16 cellular contexts compared by ENCODE assay signal in the genomic region with DNA sequence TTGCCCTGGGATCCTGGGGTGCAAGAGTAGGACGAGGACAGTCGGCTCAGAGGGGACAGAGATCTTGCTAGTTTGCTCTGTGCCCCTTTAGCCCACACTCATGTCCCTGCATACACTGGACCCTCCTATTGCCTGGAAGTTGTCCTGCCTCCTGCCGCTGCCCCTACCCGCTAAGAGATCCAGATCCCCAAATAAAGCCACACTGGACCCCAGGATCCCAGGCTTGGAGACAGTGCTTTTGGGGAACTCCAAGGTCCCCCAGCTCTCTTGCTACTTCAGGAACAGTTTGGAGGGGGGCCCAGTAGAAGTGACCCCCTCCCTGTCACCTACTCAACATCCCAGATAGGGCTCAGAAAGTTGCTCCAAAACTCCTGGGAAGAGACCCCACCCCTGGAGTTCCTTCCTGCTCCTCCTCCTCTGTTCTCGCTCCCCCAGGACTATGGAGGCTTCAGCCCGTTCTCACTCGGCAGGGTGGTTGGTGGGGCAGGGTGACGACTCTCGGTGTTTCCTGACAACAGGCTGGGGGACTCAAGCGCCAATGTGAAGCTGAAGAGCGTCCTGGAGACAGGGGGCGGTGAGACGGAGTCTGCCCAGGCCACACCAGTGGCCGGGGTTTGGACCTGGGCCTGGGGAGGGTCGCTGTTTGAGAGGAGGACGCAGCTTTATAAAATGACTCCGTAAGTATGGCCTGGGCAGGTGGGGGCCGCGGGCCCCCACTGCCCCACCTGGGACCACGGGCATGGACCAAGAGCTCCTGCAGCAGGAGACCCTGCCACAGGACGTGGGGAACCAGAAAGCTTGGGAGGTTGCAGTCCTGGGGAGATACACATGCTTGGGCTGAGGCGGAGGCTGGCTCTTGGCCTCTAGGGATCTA. TPM values are rescaled to one million over a fixed set of nuclear protein-coding genes. Genes with fewer than 3 reads are reported as not detected.
DNase-seq lines count a peak whose midpoint lies in the region; ATAC-seq, FAIRE-seq and TF ChIP-seq lines count a peak whose summit lies in the region.
"Had no signal": no experiment of that assay in that cellular context is flagged by ENCODE, and none has a peak within 500 bp of the region (broad histone marks: within the 10 kb centered on the region; RNA-seq: fewer than 3 reads in every experiment).

No MANE protein-coding gene starts in this region.

- 64% methylated on average over 10 of the region's 22 CpGs for WGBS in HepG2 (ENCODE audit: low lambda C conversion rate)

- no TSS peak for BruUV-seq in HepG2 (replicated peaks; lab: Mats Ljungman, UMichigan)

- DNase-seq in HepG2 (ENCODE audit: low spot score) (no peak), osteocyte (ENCODE audit: extremely low spot score, unreplicated experiment) (peak; percentile 65), colonic mucosa (no peak), SHP77 treated with DMSO at 0.1 percent for 48 hours (lab: John Stamatoyannopoulos, UW) (no peak), KG1 (lab: John Stamatoyannopoulos, UW) (no peak)
- DNase-seq in stimulated activated CD4-positive, alpha-beta T cell treated with anti-CD3 and anti-CD28 coated beads, Interleukin-2, amount 100 ng/mL, for 48 hours, result no peak
- DNase-seq: AML-193, Calu3, NCI-H1105, NCI-H1694 treated with DMSO at 0.1 percent for 48 hours had no signal

- H3K36me3 ChIP-seq in BLaER1, result no peaks in the 10 kb centered on the region
- H3K36me3 ChIP-seq in HepG2 (replicated peaks in 1 of 2; ENCODE audit: control insufficient read depth in 1 of 2, insufficient read depth in 2 of 2, low read length in 2 of 2), result no peaks in the 10 kb centered on the region
- no peaks in the 10 kb centered on the region for H3K36me3 ChIP-seq in colonic mucosa

- POLR2A ChIA-PET in HepG2 (lab: Yijun Ruan, JAX), result no interaction called here

- no peak for TF ChIP-seq EP300 in HepG2 (IDR thresholded peaks at IDR 0.05; ENCODE audit: low read depth in 2 of 2, low read length in 2 of 2)
- no peak for TF ChIP-seq EP300 in HepG2 (CRISPR knock-in tag; IDR thresholded peaks at IDR 0.05; ENCODE audit: borderline replicate concordance)

- peaks cover 17% of the 10 kb centered on the region for H3K4me1 ChIP-seq in BLaER1
- H3K4me1 ChIP-seq in HepG2 (ENCODE audit: insufficient read depth, low read length), result no peaks in the 10 kb centered on the region
- no peaks in the 10 kb centered on the region for H3K4me1 ChIP-seq in colonic mucosa

- H3K4me2 ChIP-seq in BLaER1, result peak overlapping the region; percentile 41
- H3K4me2 ChIP-seq in HepG2 (ENCODE audit: low read depth, low read length), result no peak overlapping the region
- H3K4me2 ChIP-seq: GM23338, KMS-11 had no signal

- intact Hi-C loops in HepG2 (cut with micrococcal nuclease; ENCODE audit: unreplicated experiment) (no loop called here), colonic mucosa (cut with DNase I) (no loop called here)

- ATAC-seq in activated T-helper 17 cell treated with anti-CD3 and anti-CD28 coated beads, Interleukin-2, amount 50 U/mL, for 72 hours (replicated peaks), result no peak
- ATAC-seq in HepG2, result 0 out of 3 replicates have a peak, but pooled peaks have one; percentile 16
- ATAC-seq: GM23338 had no signal

- H3K27me3 ChIP-seq in BLaER1 (no peaks in the 10 kb centered on the region), HepG2 (ENCODE audit: control insufficient read depth in 1 of 2, insufficient read depth in 2 of 2, low read length in 2 of 2) (peaks cover 4 to 47% of the 10 kb centered on the region in 2 experiments; a peak in 4 of 5 replicates), colonic mucosa (no peaks in the 10 kb centered on the region)

- CTCF ChIA-PET in HepG2 (lab: Yijun Ruan, JAX; ENCODE audit: low intra/inter-chr PET ratio, low total read pairs), result no interaction called here

- no peak overlapping the region for H3K27ac ChIP-seq in BLaER1
- no peak overlapping the region for H3K27ac ChIP-seq in HepG2 (ENCODE audit: extremely low read length, insufficient read depth, low read length)
- no peak overlapping the region for H3K27ac ChIP-seq in colonic mucosa
- H3K27ac ChIP-seq: KMS-11 had no signal

- H3K9ac ChIP-seq in BLaER1 (no peak overlapping the region), HepG2 (ENCODE audit: insufficient read depth, low read depth, low read length) (no peak overlapping the region), colonic mucosa (ENCODE audit: low read depth in 2 of 2, low read length in 2 of 2) (no peak overlapping the region)
- H3K9ac ChIP-seq: KMS-11 had no signal

- no peak overlapping the region for H2AFZ ChIP-seq in HepG2 (ENCODE audit: low read length)
- H2AFZ ChIP-seq: GM23338 had no signal

- no peaks in the 10 kb centered on the region for H3K27me3 Mint-ChIP-seq in activated T-helper 17 cell treated with anti-CD3 and anti-CD28 coated beads, Interleukin-2, amount 50 U/mL, for 72 hours
- H3K27me3 Mint-ChIP-seq in osteocyte (ENCODE audit: unreplicated experiment), result peaks cover 2% of the 10 kb centered on the region
- H3K27me3 Mint-ChIP-seq: CD4-positive, alpha-beta T cell had no signal

- H3K9me3 Mint-ChIP-seq in activated T-helper 17 cell treated with anti-CD3 and anti-CD28 coated beads, Interleukin-2, amount 50 U/mL, for 72 hours, result no peaks in the 10 kb centered on the region
- H3K9me3 Mint-ChIP-seq in osteocyte (ENCODE audit: unreplicated experiment), result no peaks in the 10 kb centered on the region
- H3K9me3 Mint-ChIP-seq: CD4-positive, alpha-beta T cell; GM23338 had no signal

- H3K36me3 Mint-ChIP-seq in activated T-helper 17 cell treated with anti-CD3 and anti-CD28 coated beads, Interleukin-2, amount 50 U/mL, for 72 hours (ENCODE audit: low read depth), result no peaks in the 10 kb centered on the region
- no peaks in the 10 kb centered on the region for H3K36me3 Mint-ChIP-seq in osteocyte (ENCODE audit: unreplicated experiment)

- no peak overlapping the region for H3K4me3 ChIP-seq in BLaER1
- no peak overlapping the region for H3K4me3 ChIP-seq in HepG2 (replicated peaks in 1 of 3; ENCODE audit: insufficient read depth in 1 of 3, low read depth in 2 of 3, low read length in 3 of 3)
- no peak overlapping the region for H3K4me3 ChIP-seq in colonic mucosa
- H3K4me3 ChIP-seq: GM12878, GM23338 had no signal

- peak overlapping the region; percentile 33 for H3K27ac Mint-ChIP-seq in activated T-helper 17 cell treated with anti-CD3 and anti-CD28 coated beads, Interleukin-2, amount 50 U/mL, for 72 hours
- no peak overlapping the region for H3K27ac Mint-ChIP-seq in osteocyte (ENCODE audit: unreplicated experiment)
- H3K27ac Mint-ChIP-seq: CD4-positive, alpha-beta T cell; GM23338 had no signal

- H3K4me1 Mint-ChIP-seq in activated T-helper 17 cell treated with anti-CD3 and anti-CD28 coated beads, Interleukin-2, amount 50 U/mL, for 72 hours, result no peaks in the 10 kb centered on the region
- no peaks in the 10 kb centered on the region for H3K4me1 Mint-ChIP-seq in osteocyte (ENCODE audit: unreplicated experiment)

- H3K9me3 ChIP-seq in BLaER1 (no peaks in the 10 kb centered on the region), HepG2 (ENCODE audit: low read length) (no peaks in the 10 kb centered on the region), colonic mucosa (no peaks in the 10 kb centered on the region)

- in situ Hi-C loops in HepG2 (cut with HindIII; ENCODE audit: extremely low pct_ligation_motif_present, low pct_unique_long_range_greater_than_20kb), result no loop called here

- H3K4me3 Mint-ChIP-seq in activated T-helper 17 cell treated with anti-CD3 and anti-CD28 coated beads, Interleukin-2, amount 50 U/mL, for 72 hours, result no peak overlapping the region
- H3K4me3 Mint-ChIP-seq in osteocyte (ENCODE audit: unreplicated experiment), result no peak overlapping the region
- H3K4me3 Mint-ChIP-seq: CD4-positive, alpha-beta T cell; GM23338 had no signal

- no peak for TF ChIP-seq POLR2A in HepG2 (IDR thresholded peaks at IDR 0.05; ENCODE audit: insufficient read depth in 1 of 2, low read depth in 2 of 2, low read length in 2 of 2)

- FAIRE-seq in HepG2 (lab: Jason Lieb, UNC), result no peak
- FAIRE-seq: GM12878 had no signal

- H4K20me1 ChIP-seq in BLaER1, result no peaks in the 10 kb centered on the region
- H4K20me1 ChIP-seq in HepG2 (ENCODE audit: insufficient read depth, low read length), result no peaks in the 10 kb centered on the region

- no peaks in the 10 kb centered on the region for H3K79me2 ChIP-seq in HepG2 (ENCODE audit: insufficient read depth, low read length)

- TF ChIP-seq CTCF in HepG2 (CRISPR knock-in tag; IDR thresholded peaks at IDR 0.05) (no peak), osteocyte (IDR thresholded peaks at IDR 0.05) (no peak), colonic mucosa (IDR thresholded peaks at IDR 0.05) (no peak)

- no peak for TF ChIP-seq RAD21 in HepG2 (CRISPR knock-in tag; IDR thresholded peaks at IDR 0.05)

RNA-seq across cellular contexts. Expression of a gene that starts 19.2 kb away (rescaled TPM):
- total RNA-seq in activated T-helper 17 cell treated with anti-CD3 and anti-CD28 coated beads, Interleukin-2, amount 50 U/mL, for 72 hours, result under 1 TPM; 0.28 to 0.50 TPM
- total RNA-seq in HepG2 (2016; rRNA removed; fragmentation: Illumina TruSeq; extraction: Trizol) (5.4 and 5.6 TPM in 2 replicates), osteocyte (7.8 and 8.7 TPM in 2 replicates), colonic mucosa (1 to 10 TPM; 1.2 to 1.4 TPM)
- total RNA-seq in HepG2 (2016; cell fraction: cytosol; rRNA removed; fragmentation: Illumina TruSeq; extraction: Trizol; ENCODE audit: low read depth), result 0.40 and 0.44 TPM in 2 replicates
- 5.3 and 5.6 TPM in 2 replicates for total RNA-seq in HepG2 (2016; cell fraction: insoluble cytoplasmic fraction; rRNA removed; fragmentation: Illumina TruSeq; extraction: Trizol)
- 3.0 and 3.1 TPM in 2 replicates for total RNA-seq in HepG2 (2016; cell fraction: membrane; rRNA removed; fragmentation: Illumina TruSeq; extraction: Trizol)
- total RNA-seq in HepG2 (2016; cell fraction: nucleus; rRNA removed; fragmentation: Illumina TruSeq; extraction: Trizol), result 4.7 and 5.3 TPM in 2 replicates
- 4.3 and 4.8 TPM in 2 replicates for polyA plus RNA-seq in HepG2 (2011; rRNA removed)
- polyA plus RNA-seq in HepG2 (2011; cell fraction: cytosol; rRNA removed), result 2.8 and 2.9 TPM in 2 replicates
- polyA plus RNA-seq in HepG2 (2011; cell fraction: nucleus; rRNA removed), result 10.1 and 11.7 TPM in 2 replicates
- 2.4 and 2.6 TPM in 2 replicates for polyA plus RNA-seq in HepG2 (2012)
- 0.19 and 0.22 TPM in 2 replicates for polyA plus RNA-seq in HepG2 (2016; cell fraction: cytosol; fragmentation: Illumina TruSeq; extraction: Trizol; ENCODE audit: low read depth)
- polyA plus RNA-seq in HepG2 (2016; cell fraction: insoluble cytoplasmic fraction; fragmentation: Illumina TruSeq; extraction: Trizol; ENCODE audit: low read depth), result 3.2 and 3.5 TPM in 2 replicates
- 0.88 and 0.95 TPM in 2 replicates for polyA plus RNA-seq in HepG2 (2016; cell fraction: membrane; fragmentation: Illumina TruSeq; extraction: Trizol; ENCODE audit: low read depth)
- 6.7 and 6.8 TPM in 2 replicates for polyA plus RNA-seq in HepG2 (2016; cell fraction: nucleus; fragmentation: Illumina TruSeq; extraction: Trizol; ENCODE audit: insufficient read depth, low read depth)
- polyA minus RNA-seq in HepG2 (2011; rRNA and poly(A)+ RNA removed; ENCODE audit: low replicate concordance), result 8.1 TPM in 1 of 2 replicates, not detected in the other
- 3.9 and 4.5 TPM in 2 replicates for polyA minus RNA-seq in HepG2 (2011; cell fraction: cytosol; rRNA and poly(A)+ RNA removed)
- 4.9 and 5.2 TPM in 2 replicates for polyA minus RNA-seq in HepG2 (2011; cell fraction: nucleus; rRNA and poly(A)+ RNA removed)
- total RNA-seq: GM12878 had no signal
